16 cellular contexts compared by ENCODE assay signal in genomic region chr2:241198381-241199282, GRCh38.
"Had no signal": no experiment of that assay in that cellular context is flagged by ENCODE, and none has a peak within 500 bp of the region (broad histone marks: within the 10 kb centered on the region; RNA-seq: fewer than 3 reads in every experiment).

No MANE protein-coding gene starts in this region.

- H3K9me3 Mint-ChIP-seq: activated CD4-positive, alpha-beta memory T cell treated with anti-CD3 and anti-CD28 coated beads for 36 hours; activated naive CD4-positive, alpha-beta T cell treated with anti-CD3 and anti-CD28 coated beads, Interleukin-2, amount 50 U/mL, for 24 hours; activated T-cell treated with anti-CD3 and anti-CD28 coated beads, Interleukin-2, amount 50 U/mL, for 24 hours had no signal

- H3K36me3 Mint-ChIP-seq: activated CD4-positive, alpha-beta memory T cell treated with anti-CD3 and anti-CD28 coated beads for 36 hours; activated naive CD4-positive, alpha-beta T cell treated with anti-CD3 and anti-CD28 coated beads, Interleukin-2, amount 50 U/mL, for 24 hours had no signal

- H3K36me3 ChIP-seq: heart right ventricle, right atrium auricular region, transverse colon had no signal

- H3K27ac Mint-ChIP-seq: activated CD4-positive, alpha-beta memory T cell treated with anti-CD3 and anti-CD28 coated beads for 36 hours; activated CD4-positive, alpha-beta T cell treated with anti-CD3 and anti-CD28 coated beads for 36 hours; activated naive CD4-positive, alpha-beta T cell treated with anti-CD3 and anti-CD28 coated beads, Interleukin-2, amount 50 U/mL, for 24 hours; activated T-cell treated with anti-CD3 and anti-CD28 coated beads, Interleukin-2, amount 50 U/mL, for 24 hours; T-helper 17 cell had no signal

- H3K9me3 ChIP-seq: heart right ventricle, right atrium auricular region, transverse colon had no signal

- ATAC-seq: activated CD4-positive, alpha-beta T cell treated with anti-CD3 and anti-CD28 coated beads for 36 hours; heart right ventricle; left cardiac atrium; T-helper 17 cell had no signal

- DNase-seq: activated CD4-positive, alpha-beta memory T cell treated with anti-CD3 and anti-CD28 coated beads for 36 hours; activated CD4-positive, alpha-beta T cell treated with anti-CD3 and anti-CD28 coated beads for 36 hours; activated effector memory CD4-positive, alpha-beta T cell treated with Interleukin-2 at 50 U/mL for 16 hours; activated T-cell treated with anti-CD3 and anti-CD28 coated beads, Interleukin-2, amount 50 U/mL, for 24 hours; caudate nucleus; heart right ventricle; left cardiac atrium; nucleus accumbens; small intestine; stimulated activated CD4-positive, alpha-beta T cell treated with anti-CD3 and anti-CD28 coated beads, Interleukin-4, amount 100 ng/mL, for 24 hours; stimulated activated naive CD4-positive, alpha-beta T cell; T-helper 17 cell; transverse colon had no signal

- H3K27ac ChIP-seq: coronary artery, heart right ventricle, right atrium auricular region, transverse colon had no signal

- H3K4me1 Mint-ChIP-seq: activated CD4-positive, alpha-beta T cell treated with anti-CD3 and anti-CD28 coated beads for 36 hours; activated naive CD4-positive, alpha-beta T cell treated with anti-CD3 and anti-CD28 coated beads, Interleukin-2, amount 50 U/mL, for 24 hours; T-helper 17 cell had no signal

- H3K27me3 Mint-ChIP-seq: activated CD4-positive, alpha-beta memory T cell treated with anti-CD3 and anti-CD28 coated beads for 36 hours; activated CD4-positive, alpha-beta T cell treated with anti-CD3 and anti-CD28 coated beads for 36 hours; activated naive CD4-positive, alpha-beta T cell treated with anti-CD3 and anti-CD28 coated beads, Interleukin-2, amount 50 U/mL, for 24 hours; activated T-cell treated with anti-CD3 and anti-CD28 coated beads, Interleukin-2, amount 50 U/mL, for 24 hours; T-helper 17 cell had no signal

- H3K27me3 ChIP-seq: heart right ventricle, right atrium auricular region, transverse colon had no signal

- H3K4me3 Mint-ChIP-seq: activated CD4-positive, alpha-beta memory T cell treated with anti-CD3 and anti-CD28 coated beads for 36 hours; activated CD4-positive, alpha-beta T cell treated with anti-CD3 and anti-CD28 coated beads for 36 hours; activated naive CD4-positive, alpha-beta T cell treated with anti-CD3 and anti-CD28 coated beads, Interleukin-2, amount 50 U/mL, for 24 hours; activated T-cell treated with anti-CD3 and anti-CD28 coated beads, Interleukin-2, amount 50 U/mL, for 24 hours; T-helper 17 cell had no signal

- H3K4me1 ChIP-seq: heart right ventricle, right atrium auricular region, transverse colon had no signal

- H3K4me3 ChIP-seq: coronary artery, heart right ventricle, right atrium auricular region, transverse colon had no signal
